ENCODE assay signal across 12 cellular contexts in genomic region chr3:150094150-150094932, GRCh38.
A peak's percentile ranks its signal among the peaks of the same experiment; 100 is the strongest.
DNase-seq lines count a peak whose midpoint lies in the region; ATAC-seq, FAIRE-seq and TF ChIP-seq lines count a peak whose summit lies in the region.
"Had no signal": no experiment of that assay in that cellular context is flagged by ENCODE, and none has a peak within 500 bp of the region (broad histone marks: within the 10 kb centered on the region; RNA-seq: fewer than 3 reads in every experiment).

No MANE protein-coding gene starts in this region.

- H2AFZ ChIP-seq in keratinocyte (ENCODE audit: control insufficient read depth, low read length) (no peak overlapping the region), OCI-LY7 (ENCODE audit: low read length) (no peak overlapping the region)

- H3K9me2 ChIP-seq in OCI-LY7 (ENCODE audit: insufficient read depth, low read length) = no peaks in the 10 kb centered on the region

- 74 to 82% (median 76%) methylated on average over 7 of the region's 7 CpGs for WGBS in small intestine, 3 donors

- H3K4me1 ChIP-seq in keratinocyte (ENCODE audit: control insufficient read depth, extremely low read depth, insufficient read depth, low read length) (peaks cover 26% of the 10 kb centered on the region), OCI-LY7 (ENCODE audit: insufficient read depth, low read length, poor library complexity, severe bottlenecking) (no peaks in the 10 kb centered on the region), small intestine (ENCODE audit: control insufficient read depth in 2 of 2, insufficient read depth in 1 of 2, low read depth in 1 of 2, low read length in 1 of 2) (no peaks in the 10 kb centered on the region)
- H3K4me1 ChIP-seq: prostate gland had no signal

- H3K27ac ChIP-seq in keratinocyte (ENCODE audit: control insufficient read depth, insufficient read depth, low read length) (no peak overlapping the region), OCI-LY7 (ENCODE audit: low read depth, low read length, poor library complexity, severe bottlenecking) (no peak overlapping the region), small intestine (ENCODE audit: low read depth in 1 of 2, low read length in 1 of 2) (no peak overlapping the region)
- H3K27ac ChIP-seq: prostate gland, SJSA1 had no signal

- H3K36me3 ChIP-seq in keratinocyte (ENCODE audit: control insufficient read depth in 2 of 2, extremely low read depth in 1 of 2, insufficient read depth in 2 of 2, low read length in 2 of 2) (no peaks in the 10 kb centered on the region), OCI-LY7 (ENCODE audit: insufficient read depth, low read length) (no peaks in the 10 kb centered on the region), small intestine (ENCODE audit: control insufficient read depth in 2 of 2, insufficient read depth in 2 of 2, low read length in 2 of 2) (no peaks in the 10 kb centered on the region)
- H3K36me3 ChIP-seq: prostate gland, SJSA1 had no signal

- H3K4me2 ChIP-seq in keratinocyte (ENCODE audit: control insufficient read depth, extremely low read depth, insufficient read depth, low read depth, low read length) = peak overlapping the region; percentile 18
- no peak overlapping the region for H3K4me2 ChIP-seq in OCI-LY7 (ENCODE audit: low read length)

- no peaks in the 10 kb centered on the region for H3K36me3 Mint-ChIP-seq in stimulated activated memory B cell treated with anti-CD40 and anti-IgM and Interleukin-4, amounts not matched to agents 10 μg/mL and 1 μg/mL and 100 μg/mL, for 72 hours

- TF ChIP-seq CTCF in keratinocyte (optimal IDR thresholded peaks at IDR 0.05 in 1 of 3, IDR thresholded peaks at IDR 0.05 in 1 of 3, conservative IDR thresholded peaks at IDR 0.05 in 1 of 3; ENCODE audit: extremely low read depth in 1 of 3, insufficient read depth in 2 of 3, low read length in 3 of 3) = peak in 1 of 3 experiments; percentile 6
- no peak for TF ChIP-seq CTCF in OCI-LY7 (conservative IDR thresholded peaks at IDR 0.05; ENCODE audit: low read length)

- no peaks in the 10 kb centered on the region for H3K9me1 ChIP-seq in keratinocyte (ENCODE audit: control insufficient read depth, extremely low read depth, insufficient read depth, low read length)

- FAIRE-seq in keratinocyte (lab: Jason Lieb, UNC) (peak; percentile 59), small intestine (lab: Jason Lieb, UNC) (no peak)

- dilution Hi-C loops in keratinocyte (cut with MboI; ENCODE audit: extremely low pct_ligation_motif_present, low sequenced_read_pairs) = no loop called here

- H3K27me3 ChIP-seq in keratinocyte (ENCODE audit: control insufficient read depth, extremely low read depth, insufficient read depth, low read length) (no peaks in the 10 kb centered on the region), small intestine (ENCODE audit: control insufficient read depth in 2 of 2, insufficient read depth in 2 of 2, low read length in 2 of 2) (no peaks in the 10 kb centered on the region)
- H3K27me3 ChIP-seq: SJSA1 had no signal

- intact Hi-C loops in OCI-LY7 (cut with micrococcal nuclease; ENCODE audit: unreplicated experiment) = no loop called here

- POLR2A ChIA-PET in OCI-LY7 (lab: Charles Lee) = interaction anchor here (0.5 kb wide), 1 partner anchor 1084 kb away, joined by 3 read pairs; no protein-coding TSS in a partner anchor

- no peak overlapping the region for H3K4me3 Mint-ChIP-seq in stimulated activated memory B cell treated with anti-CD40 and anti-IgM and Interleukin-4, amounts not matched to agents 10 μg/mL and 1 μg/mL and 100 μg/mL, for 72 hours

- in situ Hi-C loops in SK-MEL-5 (cut with HindIII; ENCODE audit: low pct_unique_long_range_greater_than_20kb, low sequenced_read_pairs) = no loop called here

- no peaks in the 10 kb centered on the region for H3K9me3 ChIP-seq in keratinocyte (ENCODE audit: control insufficient read depth, low read depth, low read length)
- no peaks in the 10 kb centered on the region for H3K9me3 ChIP-seq in OCI-LY7 (ENCODE audit: low read length)
- no peaks in the 10 kb centered on the region for H3K9me3 ChIP-seq in small intestine (ENCODE audit: control insufficient read depth, low read depth)
- H3K9me3 ChIP-seq: prostate gland, SJSA1 had no signal

- H3K4me3 ChIP-seq in keratinocyte (ENCODE audit: control insufficient read depth in 2 of 3, extremely low read depth in 1 of 3, insufficient read depth in 2 of 3, low read depth in 1 of 3, low read length in 3 of 3) (no peak overlapping the region), OCI-LY7 (ENCODE audit: low read depth, low read length, poor library complexity, severe bottlenecking) (no peak overlapping the region), small intestine (ENCODE audit: low read depth in 1 of 2, low read length in 2 of 2) (no peak overlapping the region)
- H3K4me3 ChIP-seq: prostate gland, SJSA1 had no signal

- peak; percentile 43 for ATAC-seq in GM19463 (IDR thresholded peaks at IDR 0.05; ENCODE audit: unreplicated experiment)
- no peak for ATAC-seq in stimulated activated memory B cell treated with anti-CD40 and anti-IgM and Interleukin-4, amounts not matched to agents 10 μg/mL and 1 μg/mL and 100 μg/mL, for 72 hours

- CTCF ChIA-PET in OCI-LY7 (lab: Charles Lee; ENCODE audit: unreplicated experiment) = no interaction called here

- H4K20me1 ChIP-seq in keratinocyte (ENCODE audit: control insufficient read depth, extremely low read depth, insufficient read depth, low read length) (no peaks in the 10 kb centered on the region), OCI-LY7 (ENCODE audit: insufficient read depth, low read length) (no peaks in the 10 kb centered on the region)

- H3K79me2 ChIP-seq in keratinocyte (ENCODE audit: control insufficient read depth, insufficient read depth, low read length) (no peaks in the 10 kb centered on the region), OCI-LY7 (ENCODE audit: insufficient read depth, low read depth, low read length) (no peaks in the 10 kb centered on the region)

- no peak overlapping the region for H3K27ac Mint-ChIP-seq in stimulated activated memory B cell treated with anti-CD40 and anti-IgM and Interleukin-4, amounts not matched to agents 10 μg/mL and 1 μg/mL and 100 μg/mL, for 72 hours

- no peaks in the 10 kb centered on the region for H3K4me1 Mint-ChIP-seq in stimulated activated memory B cell treated with anti-CD40 and anti-IgM and Interleukin-4, amounts not matched to agents 10 μg/mL and 1 μg/mL and 100 μg/mL, for 72 hours

- H3K27me3 Mint-ChIP-seq in stimulated activated memory B cell treated with anti-CD40 and anti-IgM and Interleukin-4, amounts not matched to agents 10 μg/mL and 1 μg/mL and 100 μg/mL, for 72 hours = peaks cover under 1% of the 10 kb centered on the region

- BruUV-seq in OCI-LY7 (replicated peaks; lab: Mats Ljungman, UMichigan) = no TSS peak

- peak; percentile 92 for DNase-seq in M059J (ENCODE audit: low read depth)
- DNase-seq in SK-MEL-5 (ENCODE audit: low read depth, low spot score) = peak; percentile 41
- DNase-seq in keratinocyte (ENCODE audit: low read depth, low spot score) = peak; percentile 62
- no peak for DNase-seq in T-helper 2 cell
- DNase-seq in OCI-LY7 (ENCODE audit: low spot score) = no peak
- DNase-seq in small intestine = no peak
- DNase-seq: activated CD4-positive, alpha-beta T cell treated with anti-CD3 and anti-CD28 coated beads, Interleukin-2, amount 50 U/mL, for 4 hours; KBM-7 had no signal

- no peak overlapping the region for H3K9ac ChIP-seq in keratinocyte (ENCODE audit: control insufficient read depth, extremely low read depth, insufficient read depth, low read length)

- H3K9me3 Mint-ChIP-seq in stimulated activated memory B cell treated with anti-CD40 and anti-IgM and Interleukin-4, amounts not matched to agents 10 μg/mL and 1 μg/mL and 100 μg/mL, for 72 hours = no peaks in the 10 kb centered on the region

Comparison
In these comparisons a context has a peak if more than half of its experiments do, and no peak if none do; other contexts are left out.
1. DNase-seq: peak in M059J (single experiment), SK-MEL-5 (single experiment) and keratinocyte (single experiment); none in T-helper 2 cell (0 of 5), OCI-LY7 (single experiment) and small intestine (single experiment).